ENCODE assay signal across 32 cellular contexts in genomic region chr19:3233831-3234230, GRCh38. TPM values are rescaled to one million over a fixed set of nuclear protein-coding genes. Genes with fewer than 3 reads are reported as not detected.
"Had no signal": no experiment of that assay in that cellular context is flagged by ENCODE, and none has a peak within 500 bp of the region (broad histone marks: within the 10 kb centered on the region; RNA-seq: fewer than 3 reads in every experiment).

No MANE protein-coding gene starts in this region.

- H2AFZ ChIP-seq: hepatocyte had no signal

- H3K4me1 ChIP-seq: colonic mucosa, esophagus muscularis mucosa, foreskin keratinocyte, gastroesophageal sphincter, heart left ventricle, lower lobe of right lung, pancreas, right atrium auricular region, sigmoid colon, testis, tibial artery had no signal

- DNase-seq: colonic mucosa; effector CD8-positive, alpha-beta T cell; foreskin keratinocyte; left ventricle myocardium superior; lower lobe of right lung; natural killer cell; pancreas; sigmoid colon; stimulated activated CD4-positive, alpha-beta T cell treated with anti-CD3 and anti-CD28 coated beads, Interleukin-2, amount 100 ng/mL, for 24 hours; stimulated activated CD4-positive, alpha-beta T cell treated with anti-CD3 and anti-CD28 coated beads, Interleukin-4, amount 100 ng/mL, for 24 hours; stimulated activated naive CD4-positive, alpha-beta T cell treated with Interleukin-2 at 50 U/mL for 16 hours; substantia nigra; testis; tibial artery had no signal

- H3K4me3 ChIP-seq: colonic mucosa, esophagus muscularis mucosa, gastroesophageal sphincter, heart left ventricle, hepatocyte, lower lobe of right lung, pancreas, right atrium auricular region, sigmoid colon, testis, tibial artery had no signal

- H3K36me3 ChIP-seq: colonic mucosa, esophagus muscularis mucosa, gastroesophageal sphincter, heart left ventricle, lower lobe of right lung, neutrophil, pancreas, right atrium auricular region, sigmoid colon, tibial artery had no signal

- H3K27ac ChIP-seq: colonic mucosa, esophagus muscularis mucosa, foreskin keratinocyte, gastroesophageal sphincter, heart left ventricle, hepatocyte, lower lobe of right lung, neutrophil, pancreas, right atrium auricular region, sigmoid colon, testis, tibial artery had no signal

- H3K9me3 ChIP-seq: colonic mucosa, lower lobe of right lung, neutrophil, pancreas, right atrium auricular region, testis, tibial artery had no signal

- FAIRE-seq: endothelial cell of umbilical vein, keratinocyte, pancreas had no signal

- H3K27me3 ChIP-seq: colonic mucosa, pancreas, right atrium auricular region, testis had no signal

- H3K79me2 ChIP-seq: hepatocyte had no signal

- H3K4me2 ChIP-seq: hepatocyte had no signal

- ATAC-seq: foreskin keratinocyte; gastroesophageal sphincter; heart left ventricle; left ventricle myocardium superior; lower lobe of right lung; natural killer cell; pancreas; stimulated activated effector memory CD8-positive, alpha-beta T cell treated with anti-CD3 and anti-CD28 coated beads, Interleukin-12 subunit alpha, Interleukin-12 subunit beta, amount 100 ng/mL, for 72 hours had no signal

RNA-seq across cellular contexts. Expression of gene CELF5, which starts 9.4 kb away (rescaled TPM):
- total RNA-seq: endothelial cell of umbilical vein, epithelial cell of proximal tubule, gastroesophageal sphincter, heart left ventricle, left ventricle myocardium superior, lower lobe of right lung, mononuclear cell, omental fat pad, posterior vena cava, pulmonary artery endothelial cell, skeletal muscle tissue had no signal
- polyA plus RNA-seq: endothelial cell of umbilical vein, fibroblast of lung, heart left ventricle had no signal

RNA-seq across cellular contexts. Expression of gene S1PR4, which starts 55.3 kb away (rescaled TPM):
- total RNA-seq: chondrocyte, epithelial cell of proximal tubule, fibroblast of lung had no signal
- polyA plus RNA-seq: fibroblast of lung, hepatocyte, neural cell had no signal
